1 cellular context compared by ENCODE assay signal in the genomic region with DNA sequence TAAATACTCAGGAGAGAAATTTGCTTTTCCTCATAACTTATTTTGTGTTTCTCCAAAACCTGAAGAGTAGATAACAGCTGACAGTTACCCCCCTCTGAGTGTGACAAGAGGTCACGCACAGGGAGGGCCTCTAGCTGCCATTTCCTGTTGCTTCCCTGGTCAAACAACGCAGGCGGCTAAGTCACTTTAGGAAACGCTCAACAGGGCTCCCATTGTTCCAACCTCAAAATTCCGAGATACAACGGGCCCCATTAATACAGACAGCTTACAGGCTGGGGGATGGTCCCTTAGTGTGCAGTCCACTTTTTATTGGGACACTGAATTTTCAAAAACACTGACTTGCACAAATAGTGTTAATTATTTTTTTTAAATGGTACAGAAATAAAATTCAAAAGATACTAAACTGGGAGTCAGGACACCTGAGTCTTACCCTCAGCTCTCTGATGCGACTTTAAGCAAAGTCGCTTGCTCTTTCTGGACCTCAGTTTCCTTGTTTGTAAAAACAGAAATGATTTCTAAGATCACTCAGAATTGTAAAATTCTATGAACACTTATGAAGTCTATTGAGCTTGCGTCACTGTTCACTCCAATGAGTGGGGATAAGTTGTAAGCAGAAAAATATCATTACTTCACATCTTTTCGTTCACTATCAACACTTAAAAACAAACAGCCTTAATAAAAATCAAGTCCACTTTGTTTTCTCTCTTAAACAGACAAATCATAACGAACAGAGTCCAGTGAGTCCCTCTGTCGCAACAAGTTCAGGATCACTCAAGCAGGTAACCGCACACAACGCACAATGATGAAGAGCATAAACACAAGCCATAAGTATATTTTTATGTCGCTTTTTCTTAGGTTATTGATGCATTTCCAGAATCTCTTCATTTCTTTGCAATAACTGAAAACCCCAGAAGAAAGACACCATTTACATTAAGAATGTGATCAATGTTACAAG.
TF ChIP-seq lines count a peak whose summit lies in the region.

No MANE protein-coding gene starts in this region.

TF ChIP-seq in HepG2, 621 proteins besides CTCF, POLR2A, EP300 and RAD21 (continued from another document and continues in another):
- TF ChIP-seq, protein P1, sequence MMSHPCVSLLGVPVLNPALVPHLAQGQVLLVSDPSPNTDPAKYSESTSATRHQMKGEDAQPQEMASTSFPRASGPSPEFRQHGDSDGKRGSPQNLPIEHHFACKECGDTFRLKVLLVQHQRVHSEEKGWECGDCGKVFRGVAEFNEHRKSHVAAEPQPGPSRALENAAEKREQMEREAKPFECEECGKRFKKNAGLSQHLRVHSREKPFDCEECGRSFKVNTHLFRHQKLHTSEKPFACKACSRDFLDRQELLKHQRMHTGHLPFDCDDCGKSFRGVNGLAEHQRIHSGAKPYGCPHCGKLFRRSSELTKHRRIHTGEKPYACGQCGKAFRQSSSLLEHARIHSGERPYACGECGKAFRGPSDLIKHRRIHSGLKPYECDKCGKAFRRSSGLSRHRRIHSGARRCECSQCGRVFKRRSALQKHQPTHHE (CRISPR knock-in tag; IDR thresholded peaks at IDR 0.05; ENCODE audit: borderline replicate concordance): no peak; the same call in 1 of the 2 replicates
- TF ChIP-seq, protein P2, sequence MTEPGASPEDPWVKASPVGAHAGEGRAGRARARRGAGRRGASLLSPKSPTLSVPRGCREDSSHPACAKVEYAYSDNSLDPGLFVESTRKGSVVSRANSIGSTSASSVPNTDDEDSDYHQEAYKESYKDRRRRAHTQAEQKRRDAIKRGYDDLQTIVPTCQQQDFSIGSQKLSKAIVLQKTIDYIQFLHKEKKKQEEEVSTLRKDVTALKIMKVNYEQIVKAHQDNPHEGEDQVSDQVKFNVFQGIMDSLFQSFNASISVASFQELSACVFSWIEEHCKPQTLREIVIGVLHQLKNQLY (CRISPR knock-in tag; IDR thresholded peaks at IDR 0.05): peak; percentile 90
- TF ChIP-seq, protein P3, sequence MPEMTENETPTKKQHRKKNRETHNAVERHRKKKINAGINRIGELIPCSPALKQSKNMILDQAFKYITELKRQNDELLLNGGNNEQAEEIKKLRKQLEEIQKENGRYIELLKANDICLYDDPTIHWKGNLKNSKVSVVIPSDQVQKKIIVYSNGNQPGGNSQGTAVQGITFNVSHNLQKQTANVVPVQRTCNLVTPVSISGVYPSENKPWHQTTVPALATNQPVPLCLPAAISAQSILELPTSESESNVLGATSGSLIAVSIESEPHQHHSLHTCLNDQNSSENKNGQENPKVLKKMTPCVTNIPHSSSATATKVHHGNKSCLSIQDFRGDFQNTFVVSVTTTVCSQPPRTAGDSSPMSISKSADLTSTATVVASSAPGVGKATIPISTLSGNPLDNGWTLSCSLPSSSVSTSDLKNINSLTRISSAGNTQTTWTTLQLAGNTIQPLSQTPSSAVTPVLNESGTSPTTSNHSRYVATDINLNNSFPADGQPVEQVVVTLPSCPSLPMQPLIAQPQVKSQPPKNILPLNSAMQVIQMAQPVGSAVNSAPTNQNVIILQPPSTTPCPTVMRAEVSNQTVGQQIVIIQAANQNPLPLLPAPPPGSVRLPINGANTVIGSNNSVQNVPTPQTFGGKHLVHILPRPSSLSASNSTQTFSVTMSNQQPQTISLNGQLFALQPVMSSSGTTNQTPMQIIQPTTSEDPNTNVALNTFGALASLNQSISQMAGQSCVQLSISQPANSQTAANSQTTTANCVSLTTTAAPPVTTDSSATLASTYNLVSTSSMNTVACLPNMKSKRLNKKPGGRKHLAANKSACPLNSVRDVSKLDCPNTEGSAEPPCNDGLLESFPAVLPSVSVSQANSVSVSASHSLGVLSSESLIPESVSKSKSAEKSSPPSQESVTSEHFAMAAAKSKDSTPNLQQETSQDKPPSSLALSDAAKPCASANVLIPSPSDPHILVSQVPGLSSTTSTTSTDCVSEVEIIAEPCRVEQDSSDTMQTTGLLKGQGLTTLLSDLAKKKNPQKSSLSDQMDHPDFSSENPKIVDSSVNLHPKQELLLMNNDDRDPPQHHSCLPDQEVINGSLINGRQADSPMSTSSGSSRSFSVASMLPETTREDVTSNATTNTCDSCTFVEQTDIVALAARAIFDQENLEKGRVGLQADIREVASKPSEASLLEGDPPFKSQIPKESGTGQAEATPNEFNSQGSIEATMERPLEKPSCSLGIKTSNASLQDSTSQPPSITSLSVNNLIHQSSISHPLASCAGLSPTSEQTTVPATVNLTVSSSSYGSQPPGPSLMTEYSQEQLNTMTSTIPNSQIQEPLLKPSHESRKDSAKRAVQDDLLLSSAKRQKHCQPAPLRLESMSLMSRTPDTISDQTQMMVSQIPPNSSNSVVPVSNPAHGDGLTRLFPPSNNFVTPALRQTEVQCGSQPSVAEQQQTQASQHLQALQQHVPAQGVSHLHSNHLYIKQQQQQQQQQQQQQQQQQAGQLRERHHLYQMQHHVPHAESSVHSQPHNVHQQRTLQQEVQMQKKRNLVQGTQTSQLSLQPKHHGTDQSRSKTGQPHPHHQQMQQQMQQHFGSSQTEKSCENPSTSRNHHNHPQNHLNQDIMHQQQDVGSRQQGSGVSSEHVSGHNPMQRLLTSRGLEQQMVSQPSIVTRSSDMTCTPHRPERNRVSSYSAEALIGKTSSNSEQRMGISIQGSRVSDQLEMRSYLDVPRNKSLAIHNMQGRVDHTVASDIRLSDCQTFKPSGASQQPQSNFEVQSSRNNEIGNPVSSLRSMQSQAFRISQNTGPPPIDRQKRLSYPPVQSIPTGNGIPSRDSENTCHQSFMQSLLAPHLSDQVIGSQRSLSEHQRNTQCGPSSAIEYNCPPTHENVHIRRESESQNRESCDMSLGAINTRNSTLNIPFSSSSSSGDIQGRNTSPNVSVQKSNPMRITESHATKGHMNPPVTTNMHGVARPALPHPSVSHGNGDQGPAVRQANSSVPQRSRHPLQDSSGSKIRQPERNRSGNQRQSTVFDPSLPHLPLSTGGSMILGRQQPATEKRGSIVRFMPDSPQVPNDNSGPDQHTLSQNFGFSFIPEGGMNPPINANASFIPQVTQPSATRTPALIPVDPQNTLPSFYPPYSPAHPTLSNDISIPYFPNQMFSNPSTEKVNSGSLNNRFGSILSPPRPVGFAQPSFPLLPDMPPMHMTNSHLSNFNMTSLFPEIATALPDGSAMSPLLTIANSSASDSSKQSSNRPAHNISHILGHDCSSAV (CRISPR knock-in tag; IDR thresholded peaks at IDR 0.05; ENCODE audit: borderline replicate concordance): no peak
- TF ChIP-seq, protein P4, sequence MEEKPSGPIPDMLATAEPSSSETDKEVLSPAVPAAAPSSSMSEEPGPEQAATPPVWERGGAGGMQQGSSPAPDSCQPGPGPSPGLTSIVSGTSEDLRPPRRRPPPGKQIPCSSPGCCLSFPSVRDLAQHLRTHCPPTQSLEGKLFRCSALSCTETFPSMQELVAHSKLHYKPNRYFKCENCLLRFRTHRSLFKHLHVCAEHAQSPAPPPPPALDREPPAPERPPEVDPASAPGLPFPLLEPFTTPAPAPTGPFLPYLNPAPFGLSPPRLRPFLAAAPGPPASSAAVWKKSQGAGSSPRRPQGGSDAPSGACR (CRISPR knock-in tag; IDR thresholded peaks at IDR 0.05): peak; percentile 65; the same call in 1 of the 2 replicates
- 0 out of 2 replicates have a peak, but pooled peaks have one; percentile 22 for TF ChIP-seq DMAP1 (CRISPR knock-in tag; IDR thresholded peaks at IDR 0.05)
- TF ChIP-seq ZNF788 (CRISPR knock-in tag; IDR thresholded peaks at IDR 0.05; ENCODE audit: borderline replicate concordance): no peak; the same call in 1 of the 2 replicates
- TF ChIP-seq ATM (IDR thresholded peaks at IDR 0.05; ENCODE audit: borderline replicate concordance): no peak
- TF ChIP-seq ZNF382 (CRISPR knock-in tag; IDR thresholded peaks at IDR 0.05; ENCODE audit: borderline replicate concordance): no peak
- TF ChIP-seq MXD4 (CRISPR knock-in tag; IDR thresholded peaks at IDR 0.05): no peak
- TF ChIP-seq, protein P5, sequence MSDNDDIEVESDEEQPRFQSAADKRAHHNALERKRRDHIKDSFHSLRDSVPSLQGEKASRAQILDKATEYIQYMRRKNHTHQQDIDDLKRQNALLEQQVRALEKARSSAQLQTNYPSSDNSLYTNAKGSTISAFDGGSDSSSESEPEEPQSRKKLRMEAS (IDR thresholded peaks at IDR 0.05): no peak
- TF ChIP-seq SP5 (CRISPR knock-in tag; IDR thresholded peaks at IDR 0.05; ENCODE audit: borderline replicate concordance, low read depth): peak; percentile 87
- TF ChIP-seq, protein P6, sequence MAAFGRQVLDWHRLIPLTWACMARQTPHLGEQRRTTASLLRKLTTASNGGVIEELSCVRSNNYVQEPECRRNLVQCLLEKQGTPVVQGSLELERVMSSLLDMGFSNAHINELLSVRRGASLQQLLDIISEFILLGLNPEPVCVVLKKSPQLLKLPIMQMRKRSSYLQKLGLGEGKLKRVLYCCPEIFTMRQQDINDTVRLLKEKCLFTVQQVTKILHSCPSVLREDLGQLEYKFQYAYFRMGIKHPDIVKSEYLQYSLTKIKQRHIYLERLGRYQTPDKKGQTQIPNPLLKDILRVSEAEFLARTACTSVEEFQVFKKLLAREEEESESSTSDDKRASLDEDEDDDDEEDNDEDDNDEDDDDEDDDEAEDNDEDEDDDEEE (CRISPR knock-in tag; IDR thresholded peaks at IDR 0.05): no peak
- TF ChIP-seq ZNF883 (CRISPR knock-in tag; IDR thresholded peaks at IDR 0.05; ENCODE audit: not compliant biosample characterization): no peak
- no peak for TF ChIP-seq ZNF138 (CRISPR knock-in tag; IDR thresholded peaks at IDR 0.05; ENCODE audit: low read depth)
- no peak for TF ChIP-seq ZMYM2 (CRISPR knock-in tag; IDR thresholded peaks at IDR 0.05)
- no peak for TF ChIP-seq ZNF451 (CRISPR knock-in tag; IDR thresholded peaks at IDR 0.05)
- TF ChIP-seq RFX1 (IDR thresholded peaks at IDR 0.05): no peak
- no peak for TF ChIP-seq GTF2F1 (IDR thresholded peaks at IDR 0.05; ENCODE audit: low read length)
- TF ChIP-seq, protein P7, sequence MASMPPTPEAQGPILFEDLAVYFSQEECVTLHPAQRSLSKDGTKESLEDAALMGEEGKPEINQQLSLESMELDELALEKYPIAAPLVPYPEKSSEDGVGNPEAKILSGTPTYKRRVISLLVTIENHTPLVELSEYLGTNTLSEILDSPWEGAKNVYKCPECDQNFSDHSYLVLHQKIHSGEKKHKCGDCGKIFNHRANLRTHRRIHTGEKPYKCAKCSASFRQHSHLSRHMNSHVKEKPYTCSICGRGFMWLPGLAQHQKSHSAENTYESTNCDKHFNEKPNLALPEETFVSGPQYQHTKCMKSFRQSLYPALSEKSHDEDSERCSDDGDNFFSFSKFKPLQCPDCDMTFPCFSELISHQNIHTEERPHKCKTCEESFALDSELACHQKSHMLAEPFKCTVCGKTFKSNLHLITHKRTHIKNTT (CRISPR knock-in tag; IDR thresholded peaks at IDR 0.05): no peak
- TF ChIP-seq, protein P8, sequence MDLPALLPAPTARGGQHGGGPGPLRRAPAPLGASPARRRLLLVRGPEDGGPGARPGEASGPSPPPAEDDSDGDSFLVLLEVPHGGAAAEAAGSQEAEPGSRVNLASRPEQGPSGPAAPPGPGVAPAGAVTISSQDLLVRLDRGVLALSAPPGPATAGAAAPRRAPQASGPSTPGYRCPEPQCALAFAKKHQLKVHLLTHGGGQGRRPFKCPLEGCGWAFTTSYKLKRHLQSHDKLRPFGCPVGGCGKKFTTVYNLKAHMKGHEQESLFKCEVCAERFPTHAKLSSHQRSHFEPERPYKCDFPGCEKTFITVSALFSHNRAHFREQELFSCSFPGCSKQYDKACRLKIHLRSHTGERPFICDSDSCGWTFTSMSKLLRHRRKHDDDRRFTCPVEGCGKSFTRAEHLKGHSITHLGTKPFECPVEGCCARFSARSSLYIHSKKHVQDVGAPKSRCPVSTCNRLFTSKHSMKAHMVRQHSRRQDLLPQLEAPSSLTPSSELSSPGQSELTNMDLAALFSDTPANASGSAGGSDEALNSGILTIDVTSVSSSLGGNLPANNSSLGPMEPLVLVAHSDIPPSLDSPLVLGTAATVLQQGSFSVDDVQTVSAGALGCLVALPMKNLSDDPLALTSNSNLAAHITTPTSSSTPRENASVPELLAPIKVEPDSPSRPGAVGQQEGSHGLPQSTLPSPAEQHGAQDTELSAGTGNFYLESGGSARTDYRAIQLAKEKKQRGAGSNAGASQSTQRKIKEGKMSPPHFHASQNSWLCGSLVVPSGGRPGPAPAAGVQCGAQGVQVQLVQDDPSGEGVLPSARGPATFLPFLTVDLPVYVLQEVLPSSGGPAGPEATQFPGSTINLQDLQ (CRISPR knock-in tag; IDR thresholded peaks at IDR 0.05): no peak
- TF ChIP-seq, protein P9, sequence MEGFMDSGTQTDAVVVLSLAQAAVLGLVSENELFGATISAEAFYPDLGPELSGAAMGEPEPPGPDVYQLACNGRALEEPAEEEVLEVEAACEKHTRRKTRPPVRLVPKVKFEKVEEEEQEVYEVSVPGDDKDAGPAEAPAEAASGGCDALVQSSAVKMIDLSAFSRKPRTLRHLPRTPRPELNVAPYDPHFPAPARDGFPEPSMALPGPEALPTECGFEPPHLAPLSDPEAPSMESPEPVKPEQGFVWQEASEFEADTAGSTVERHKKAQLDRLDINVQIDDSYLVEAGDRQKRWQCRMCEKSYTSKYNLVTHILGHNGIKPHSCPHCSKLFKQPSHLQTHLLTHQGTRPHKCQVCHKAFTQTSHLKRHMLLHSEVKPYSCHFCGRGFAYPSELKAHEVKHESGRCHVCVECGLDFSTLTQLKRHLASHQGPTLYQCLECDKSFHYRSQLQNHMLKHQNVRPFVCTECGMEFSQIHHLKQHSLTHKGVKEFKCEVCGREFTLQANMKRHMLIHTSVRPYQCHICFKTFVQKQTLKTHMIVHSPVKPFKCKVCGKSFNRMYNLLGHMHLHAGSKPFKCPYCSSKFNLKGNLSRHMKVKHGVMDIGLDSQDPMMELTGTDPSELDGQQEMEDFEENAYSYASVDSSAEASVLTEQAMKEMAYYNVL (CRISPR knock-in tag; IDR thresholded peaks at IDR 0.05; ENCODE audit: borderline replicate concordance): 0 out of 2 replicates have a peak, but pooled peaks have one; percentile 36
- no peak for TF ChIP-seq NBN (conservative IDR thresholded peaks at IDR 0.05)
- no peak for TF ChIP-seq ZNF768 (CRISPR knock-in tag; IDR thresholded peaks at IDR 0.05)
- TF ChIP-seq, protein P10, sequence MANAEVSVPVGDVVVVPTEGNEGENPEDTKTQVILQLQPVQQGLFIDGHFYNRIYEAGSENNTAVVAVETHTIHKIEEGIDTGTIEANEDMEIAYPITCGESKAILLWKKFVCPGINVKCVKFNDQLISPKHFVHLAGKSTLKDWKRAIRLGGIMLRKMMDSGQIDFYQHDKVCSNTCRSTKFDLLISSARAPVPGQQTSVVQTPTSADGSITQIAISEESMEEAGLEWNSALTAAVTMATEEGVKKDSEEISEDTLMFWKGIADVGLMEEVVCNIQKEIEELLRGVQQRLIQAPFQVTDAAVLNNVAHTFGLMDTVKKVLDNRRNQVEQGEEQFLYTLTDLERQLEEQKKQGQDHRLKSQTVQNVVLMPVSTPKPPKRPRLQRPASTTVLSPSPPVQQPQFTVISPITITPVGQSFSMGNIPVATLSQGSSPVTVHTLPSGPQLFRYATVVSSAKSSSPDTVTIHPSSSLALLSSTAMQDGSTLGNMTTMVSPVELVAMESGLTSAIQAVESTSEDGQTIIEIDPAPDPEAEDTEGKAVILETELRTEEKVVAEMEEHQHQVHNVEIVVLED (CRISPR knock-in tag; IDR thresholded peaks at IDR 0.05; ENCODE audit: borderline replicate concordance): no peak; the same call in 1 of the 2 replicates
- peak; percentile 43 for TF ChIP-seq RBFOX2 (IDR thresholded peaks at IDR 0.05; ENCODE audit: low read depth, low read length)
- TF ChIP-seq CC2D1A (CRISPR knock-in tag; IDR thresholded peaks at IDR 0.05): no peak
- no peak for TF ChIP-seq ZNF367 (CRISPR knock-in tag; IDR thresholded peaks at IDR 0.05; ENCODE audit: borderline replicate concordance)
- TF ChIP-seq YY1 (IDR thresholded peaks at IDR 0.05; ENCODE audit: insufficient read depth, insufficient replicate concordance, low read depth, low read length): peak; percentile 79
